In genomic region chr20:49270736-49271135, GRCh38 we compare ENCODE assay signal across 1 cellular context.
TF ChIP-seq lines count a peak whose summit lies in the region.

No MANE protein-coding gene starts in this region.

TF ChIP-seq in endothelial cell of umbilical vein, 7 proteins besides CTCF, POLR2A, EP300 and RAD21:
- TF ChIP-seq FOS (IDR thresholded peaks at IDR 0.05; ENCODE audit: borderline replicate concordance, insufficient read depth, low read length) (no peak), GATA2 (IDR thresholded peaks at IDR 0.05; ENCODE audit: insufficient read depth, insufficient read length, low read depth, low read length) (no peak), MYC (IDR thresholded peaks at IDR 0.05; ENCODE audit: low read depth, low read length) (no peak), MAX (IDR thresholded peaks at IDR 0.05; ENCODE audit: insufficient read depth, insufficient read length) (no peak), POLR2AphosphoS5 (IDR thresholded peaks at IDR 0.05; ENCODE audit: insufficient read depth, low read depth, low read length) (no peak), JUN (IDR thresholded peaks at IDR 0.05; ENCODE audit: borderline replicate concordance, insufficient read depth, insufficient read length, low read depth) (no peak), EZH2 (IDR thresholded peaks at IDR 0.05; ENCODE audit: borderline replicate concordance, low read depth, low read length, severe bottlenecking) (no peak)
